14 cellular contexts compared by ENCODE assay signal in the genomic region with DNA sequence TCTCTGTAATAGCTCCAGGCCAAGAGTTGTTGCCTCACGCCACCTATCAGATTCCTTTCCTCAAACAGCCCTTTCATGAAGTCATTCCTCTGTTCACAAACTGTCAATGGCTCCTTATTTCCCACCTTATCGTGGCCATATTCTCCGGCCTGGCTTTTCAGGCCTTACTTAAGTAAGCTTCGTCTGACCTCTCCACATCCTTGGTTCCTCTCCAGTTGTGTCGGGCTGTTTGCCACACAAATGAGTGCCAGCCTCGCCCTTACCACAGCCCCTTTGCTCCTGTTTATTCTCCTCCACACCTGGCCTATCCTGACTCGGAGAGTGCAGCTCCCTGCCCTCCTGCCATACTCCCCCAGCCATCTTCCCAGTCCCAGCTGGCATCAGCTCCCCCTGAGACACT. TPM values are rescaled to one million over a fixed set of nuclear protein-coding genes. Genes with fewer than 3 reads are reported as not detected.
DNase-seq lines count a peak whose midpoint lies in the region; ATAC-seq, FAIRE-seq and TF ChIP-seq lines count a peak whose summit lies in the region.
"Had no signal": no experiment of that assay in that cellular context is flagged by ENCODE, and none has a peak within 500 bp of the region (broad histone marks: within the 10 kb centered on the region; RNA-seq: fewer than 3 reads in every experiment).

No MANE protein-coding gene starts in this region.

- H3K27me3 Mint-ChIP-seq in MCF 10A (ENCODE audit: insufficient read depth, unreplicated experiment), result no peaks in the 10 kb centered on the region
- peaks cover 6% of the 10 kb centered on the region for H3K27me3 Mint-ChIP-seq in astrocyte (ENCODE audit: low read depth, unreplicated experiment)
- H3K27me3 Mint-ChIP-seq in natural killer cell treated with Interleukin-12 subunit alpha and Interleukin-12 subunit beta and Interleukin-15 and Interleukin-18, amount 100 ng/mL, for 72 hours, result no peaks in the 10 kb centered on the region

- TF ChIP-seq CTCF in MCF 10A (IDR thresholded peaks at IDR 0.05; ENCODE audit: unreplicated experiment) (no peak), mammary epithelial cell (conservative IDR thresholded peaks at IDR 0.05 in 1 of 2, IDR thresholded peaks at IDR 0.05 in 1 of 2; ENCODE audit: extremely low read depth in 1 of 2, insufficient read depth in 1 of 2, low read depth in 1 of 2, low read length in 2 of 2) (no peak), astrocyte (IDR thresholded peaks at IDR 0.05; ENCODE audit: insufficient read depth, low read depth, low read length) (no peak), hepatocyte (IDR thresholded peaks at IDR 0.05; ENCODE audit: poor library complexity) (no peak)

- H3K4me2 ChIP-seq in mammary epithelial cell (ENCODE audit: insufficient read depth, low read depth, low read length) (no peak overlapping the region), astrocyte (ENCODE audit: low read length) (no peak overlapping the region), hepatocyte (no peak overlapping the region)

- POLR2A ChIA-PET in MCF 10A (lab: Yijun Ruan, JAX), result interaction anchor here (1.4 to 5.8 kb wide), 5 partner anchors 9 to 360 kb away, joined by 3 to 43 read pairs (median 15); partner anchors contain the start of genes ANKRD13B and SSH2

- no TSS peak for BruUV-seq in MCF 10A (replicated peaks; lab: Mats Ljungman, UMichigan)
- no TSS peak for BruUV-seq in mammary epithelial cell (replicated peaks; lab: Mats Ljungman, UMichigan)

- H3K36me3 Mint-ChIP-seq in MCF 10A (ENCODE audit: insufficient read depth, unreplicated experiment), result peaks cover 17% of the 10 kb centered on the region
- peaks cover 12% of the 10 kb centered on the region for H3K36me3 Mint-ChIP-seq in astrocyte (ENCODE audit: low read depth, unreplicated experiment)
- H3K36me3 Mint-ChIP-seq in natural killer cell treated with Interleukin-12 subunit alpha and Interleukin-12 subunit beta and Interleukin-15 and Interleukin-18, amount 100 ng/mL, for 72 hours, result no peaks in the 10 kb centered on the region

- H3K4me3 Mint-ChIP-seq in MCF 10A (ENCODE audit: unreplicated experiment) (peak overlapping the region; percentile 38), astrocyte (ENCODE audit: unreplicated experiment) (peak overlapping the region; percentile 75)
- H3K4me3 Mint-ChIP-seq in natural killer cell treated with Interleukin-12 subunit alpha and Interleukin-12 subunit beta and Interleukin-15 and Interleukin-18, amount 100 ng/mL, for 72 hours, result peak overlapping the region; percentile 68

- no peak for ATAC-seq in natural killer cell treated with Interleukin-12 subunit alpha and Interleukin-12 subunit beta and Interleukin-15 and Interleukin-18, amount 100 ng/mL, for 72 hours
- ATAC-seq in aorta (ENCODE audit: low FRiP score), result no peak
- no peak for ATAC-seq in HG03095 (IDR thresholded peaks at IDR 0.05; ENCODE audit: unreplicated experiment)
- ATAC-seq in HG02763 (IDR thresholded peaks at IDR 0.05; ENCODE audit: unreplicated experiment), result no peak
- ATAC-seq: left lung, Right ventricle myocardium inferior had no signal

- H3K27me3 ChIP-seq in mammary epithelial cell (ENCODE audit: insufficient read depth, low read length), result no peaks in the 10 kb centered on the region
- peaks cover 3% of the 10 kb centered on the region for H3K27me3 ChIP-seq in astrocyte (ENCODE audit: insufficient read depth, low read length)
- H3K27me3 ChIP-seq in aorta (ENCODE audit: control insufficient read depth in 1 of 2, insufficient read depth in 2 of 2, low read length in 1 of 2), result no peaks in the 10 kb centered on the region
- no peaks in the 10 kb centered on the region for H3K27me3 ChIP-seq in hepatocyte

- H3K9me3 ChIP-seq in mammary epithelial cell (replicated peaks; ENCODE audit: insufficient read depth, low read length), result no peaks in the 10 kb centered on the region
- no peaks in the 10 kb centered on the region for H3K9me3 ChIP-seq in astrocyte (ENCODE audit: insufficient read depth, low read depth, low read length)
- no peaks in the 10 kb centered on the region for H3K9me3 ChIP-seq in aorta (ENCODE audit: control insufficient read depth, low read length)
- H3K9me3 ChIP-seq in hepatocyte (ENCODE audit: low read depth), result no peaks in the 10 kb centered on the region
- H3K9me3 ChIP-seq: left lung, thoracic aorta had no signal

- H3K27ac Mint-ChIP-seq in MCF 10A (ENCODE audit: low read depth, unreplicated experiment), result no peak overlapping the region
- H3K27ac Mint-ChIP-seq in astrocyte (ENCODE audit: unreplicated experiment), result peak overlapping the region; percentile 47
- H3K27ac Mint-ChIP-seq in natural killer cell treated with Interleukin-12 subunit alpha and Interleukin-12 subunit beta and Interleukin-15 and Interleukin-18, amount 100 ng/mL, for 72 hours, result peak overlapping the region in 1 of 2 donors; percentile 54

- H3K4me1 ChIP-seq in mammary epithelial cell (ENCODE audit: insufficient read depth, low read length) (peaks cover 27% of the 10 kb centered on the region), astrocyte (ENCODE audit: insufficient read depth, low read length) (peaks cover 26% of the 10 kb centered on the region), aorta (ENCODE audit: control insufficient read depth in 1 of 2, insufficient read depth in 2 of 2, low read length in 2 of 2) (no peaks in the 10 kb centered on the region), hepatocyte (ENCODE audit: insufficient read depth) (peaks cover 39% of the 10 kb centered on the region)

- no peak overlapping the region for H3K9ac ChIP-seq in mammary epithelial cell (ENCODE audit: insufficient read depth, low read length)
- H3K9ac ChIP-seq in astrocyte (ENCODE audit: low read length), result no peak overlapping the region

- in situ Hi-C loops in mammary epithelial cell (cut with MboI; ENCODE audit: low sequenced_read_pairs in 2 of 2), result loop anchor here in 1 of 2 donors (25.0 kb wide), 2 partner anchors 183 to 433 kb away; partner anchors contain the start of gene TAOK1

- peaks cover 14% of the 10 kb centered on the region for H3K4me1 Mint-ChIP-seq in MCF 10A (ENCODE audit: insufficient read depth, unreplicated experiment)
- peaks cover 5% of the 10 kb centered on the region for H3K4me1 Mint-ChIP-seq in astrocyte (ENCODE audit: low read depth, unreplicated experiment)
- peaks cover 19 to 23% of the 10 kb centered on the region in 2 donors for H3K4me1 Mint-ChIP-seq in natural killer cell treated with Interleukin-12 subunit alpha and Interleukin-12 subunit beta and Interleukin-15 and Interleukin-18, amount 100 ng/mL, for 72 hours (ENCODE audit: low read depth in 2 of 2)

- H3K27ac ChIP-seq in mammary epithelial cell (ENCODE audit: insufficient read depth, low read depth, low read length) (no peak overlapping the region), astrocyte (ENCODE audit: low read depth, low read length) (no peak overlapping the region), aorta (ENCODE audit: low read depth in 1 of 2, low read length in 2 of 2) (no peak overlapping the region), hepatocyte (no peak overlapping the region)
- H3K27ac ChIP-seq: left lung, thoracic aorta had no signal

- no peak for DNase-seq in MCF 10A (ENCODE audit: unreplicated experiment)
- DNase-seq in mammary epithelial cell, result no peak
- no peak for DNase-seq in astrocyte (ENCODE audit: low read depth)
- DNase-seq in natural killer cell treated with Interleukin-12 subunit alpha and Interleukin-12 subunit beta and Interleukin-15 and Interleukin-18, amount 100 ng/mL, for 72 hours (ENCODE audit: low spot score), result peak; percentile 53
- peak; percentile 34 to 57 for DNase-seq in aorta
- DNase-seq in hepatocyte (ENCODE audit: low spot score), result no peak
- DNase-seq: activated CD4-positive, CD25-positive, alpha-beta regulatory T cell treated with anti-CD3 and anti-CD28 coated beads, Interleukin-2, amount 50 U/mL, for 72 hours; NCI-H1105; NCI-H510A had no signal

- intact Hi-C loops in MCF 10A (cut with micrococcal nuclease), result no loop called here
- intact Hi-C loops in mammary epithelial cell (cut with micrococcal nuclease), result no loop called here
- intact Hi-C loops in aorta (cut with DNase I), result no loop called here

- no peak overlapping the region for H2AFZ ChIP-seq in mammary epithelial cell (ENCODE audit: low read depth, low read length)
- no peak overlapping the region for H2AFZ ChIP-seq in astrocyte (ENCODE audit: low read depth, low read length)
- H2AFZ ChIP-seq in hepatocyte, result no peak overlapping the region

- H3K79me2 ChIP-seq in mammary epithelial cell (ENCODE audit: insufficient read depth, low read length) (no peaks in the 10 kb centered on the region), astrocyte (ENCODE audit: insufficient read depth, low read length) (no peaks in the 10 kb centered on the region), hepatocyte (peaks cover 25% of the 10 kb centered on the region)

- H3K9me2 ChIP-seq in hepatocyte (replicated peaks; ENCODE audit: insufficient read depth), result no peaks in the 10 kb centered on the region

- H3K4me3 ChIP-seq in mammary epithelial cell (replicated peaks in 1 of 3; ENCODE audit: insufficient read depth in 1 of 3, low read depth in 2 of 3, low read length in 3 of 3) (no peak overlapping the region), astrocyte (ENCODE audit: insufficient read depth, low read depth, low read length) (no peak overlapping the region), aorta (ENCODE audit: low read length in 2 of 2) (no peak overlapping the region), hepatocyte (no peak overlapping the region)
- H3K4me3 ChIP-seq: left lung, thoracic aorta had no signal

- no peak for FAIRE-seq in astrocyte (lab: Jason Lieb, UNC)

- H3K36me3 ChIP-seq in mammary epithelial cell (ENCODE audit: insufficient read depth, low read length) (no peaks in the 10 kb centered on the region), astrocyte (ENCODE audit: insufficient read depth, low read length) (no peaks in the 10 kb centered on the region), aorta (ENCODE audit: control insufficient read depth in 1 of 2, insufficient read depth in 2 of 2, low read length in 1 of 2) (no peaks in the 10 kb centered on the region), hepatocyte (replicated peaks; ENCODE audit: insufficient read depth, low read depth) (no peaks in the 10 kb centered on the region)

- WGBS in mammary epithelial cell (ENCODE audit: low coverage, missing lambda C conversion rate), result 54% methylated on average over 7 of the region's 7 CpGs
- 72 to 74% methylated on average over 7 of the region's 7 CpGs for WGBS in aorta, 2 donors
- 93% methylated on average over 7 of the region's 7 CpGs for WGBS in hepatocyte (ENCODE audit: low lambda C conversion rate, missing lambda C conversion rate)

- dilution Hi-C loops in mammary epithelial cell (cut with HindIII; ENCODE audit: low sequenced_read_pairs), result no loop called here

- no peaks in the 10 kb centered on the region for H4K20me1 ChIP-seq in mammary epithelial cell (ENCODE audit: insufficient read depth, low read length)
- peaks cover 28% of the 10 kb centered on the region for H4K20me1 ChIP-seq in astrocyte (ENCODE audit: insufficient read depth, low read length)
- no peaks in the 10 kb centered on the region for H4K20me1 ChIP-seq in hepatocyte (ENCODE audit: insufficient read depth, poor library complexity, severe bottlenecking)

- CTCF ChIA-PET in MCF 10A (lab: Yijun Ruan, JAX), result interaction anchor here (1.4 to 9.2 kb wide), 5 partner anchors 11 to 209 kb away, joined by 6 to 57 read pairs (median 8); partner anchors contain the start of gene ANKRD13B
- CTCF ChIA-PET in mammary epithelial cell (lab: Charles Lee; ENCODE audit: low non-redundant PET), result no interaction called here

- H3K9me3 Mint-ChIP-seq in MCF 10A (ENCODE audit: unreplicated experiment) (no peaks in the 10 kb centered on the region), astrocyte (ENCODE audit: unreplicated experiment) (no peaks in the 10 kb centered on the region)
- H3K9me3 Mint-ChIP-seq in natural killer cell treated with Interleukin-12 subunit alpha and Interleukin-12 subunit beta and Interleukin-15 and Interleukin-18, amount 100 ng/mL, for 72 hours, result no peaks in the 10 kb centered on the region

RNA-seq across cellular contexts. Expression of gene TP53I13, which starts 2.0 kb away (rescaled TPM):
- 29.6 and 34.5 TPM in 2 replicates for total RNA-seq in MCF 10A (2022)
- 10 to 100 TPM; 26.5 to 31.8 TPM for total RNA-seq in mammary epithelial cell
- 19.5 TPM for polyA plus RNA-seq in mammary epithelial cell
- 2.7 TPM for polyA minus RNA-seq in mammary epithelial cell
- 31.7 and 31.8 TPM in 2 replicates for total RNA-seq in astrocyte
- total RNA-seq in natural killer cell treated with Interleukin-12 subunit alpha and Interleukin-12 subunit beta and Interleukin-15 and Interleukin-18, amount 100 ng/mL, for 72 hours, result 10 to 100 TPM; 61.6 to 95.5 TPM
- total RNA-seq in aorta, result 10 to 100 TPM; 31.7 to 34.4 TPM
- 100 to 1,000 TPM in 1 of 2 donors, 10 to 100 TPM in 1; 18.4 to 122 TPM for polyA plus RNA-seq in aorta
- 43.4 and 52.9 TPM in 2 replicates for total RNA-seq in hepatocyte
- 92.9 and 94.2 TPM in 2 replicates for polyA plus RNA-seq in hepatocyte

RNA-seq across cellular contexts. Expression of gene ABHD15, which starts 3.7 kb away (rescaled TPM):
- 2.8 and 4.9 TPM in 2 replicates for total RNA-seq in MCF 10A (2022)
- total RNA-seq in mammary epithelial cell, result 1 to 10 TPM; 4.5 to 7.7 TPM
- 5.8 TPM for polyA plus RNA-seq in mammary epithelial cell
- polyA minus RNA-seq in mammary epithelial cell, result 11.5 TPM
- total RNA-seq in astrocyte, result 8.6 and 9.7 TPM in 2 replicates
- total RNA-seq in natural killer cell treated with Interleukin-12 subunit alpha and Interleukin-12 subunit beta and Interleukin-15 and Interleukin-18, amount 100 ng/mL, for 72 hours, result 10 to 100 TPM; 12.6 to 20.3 TPM
- total RNA-seq in aorta, result 1 to 10 TPM; 6.2 to 9.8 TPM
- polyA plus RNA-seq in aorta, result 1 to 10 TPM; 2.8 to 3.0 TPM
- total RNA-seq in hepatocyte, result 16.8 and 19.2 TPM in 2 replicates
- polyA plus RNA-seq in hepatocyte, result 11.0 and 11.8 TPM in 2 replicates

RNA-seq across cellular contexts. Expression of gene GIT1, which starts 18.9 kb away (rescaled TPM):
- total RNA-seq in MCF 10A (2022), result 49.0 and 52.6 TPM in 2 replicates
- total RNA-seq in mammary epithelial cell, result 10 to 100 TPM; 41.8 to 83.4 TPM
- polyA plus RNA-seq in mammary epithelial cell, result 52.2 TPM
- 112 TPM for polyA minus RNA-seq in mammary epithelial cell
- total RNA-seq in astrocyte, result 48.9 and 52.2 TPM in 2 replicates
- total RNA-seq in natural killer cell treated with Interleukin-12 subunit alpha and Interleukin-12 subunit beta and Interleukin-15 and Interleukin-18, amount 100 ng/mL, for 72 hours, result 100 to 1,000 TPM in 1 of 2 donors, 10 to 100 TPM in 1; 40.8 to 111 TPM
- 10 to 100 TPM; 38.5 to 47.0 TPM for total RNA-seq in aorta
- 10 to 100 TPM in 1 of 2 donors, 1 to 10 TPM in 1; 8.1 to 27.6 TPM for polyA plus RNA-seq in aorta
- total RNA-seq in hepatocyte, result 18.6 and 20.0 TPM in 2 replicates
- polyA plus RNA-seq in hepatocyte, result 35.2 and 46.3 TPM in 2 replicates

RNA-seq across cellular contexts. Expression of gene ANKRD13B, which starts 22.4 kb away (rescaled TPM):
- total RNA-seq in MCF 10A (2022) (14.4 and 17.9 TPM in 2 replicates), mammary epithelial cell (10 to 100 TPM; 10.0 to 18.6 TPM), astrocyte (16.3 and 17.9 TPM in 2 replicates), aorta (10 to 100 TPM in 1 of 2 donors, 1 to 10 TPM in 1; 5.7 to 19.7 TPM), hepatocyte (3.5 and 5.1 TPM in 2 replicates)
- polyA plus RNA-seq in mammary epithelial cell (8.5 TPM), aorta (10 to 100 TPM in 1 of 2 donors, under 1 TPM in 1; 0.88 to 10.1 TPM), hepatocyte (7.2 and 11.6 TPM in 2 replicates)
- polyA minus RNA-seq in mammary epithelial cell, result 11.4 TPM
- 10 to 100 TPM in 1 of 2 donors, 1 to 10 TPM in 1; 4.4 to 32.5 TPM for total RNA-seq in natural killer cell treated with Interleukin-12 subunit alpha and Interleukin-12 subunit beta and Interleukin-15 and Interleukin-18, amount 100 ng/mL, for 72 hours

RNA-seq across cellular contexts. Expression of gene CORO6, which starts 52.2 kb away (rescaled TPM):
- total RNA-seq in MCF 10A (2022) (1.4 and 1.6 TPM in 2 replicates), mammary epithelial cell (1 to 10 TPM; 6.3 to 9.8 TPM), astrocyte (8.9 and 9.5 TPM in 2 replicates), aorta (10 to 100 TPM in 1 of 2 donors, 1 to 10 TPM in 1; 9.9 to 12.3 TPM), hepatocyte (0.83 and 1.5 TPM in 2 replicates)
- polyA plus RNA-seq in mammary epithelial cell (4.0 TPM), aorta (10 to 100 TPM in 1 of 2 donors, 1 to 10 TPM in 1; 2.9 to 51.6 TPM), hepatocyte (1.9 and 3.4 TPM in 2 replicates)
- 8.9 TPM for polyA minus RNA-seq in mammary epithelial cell
- total RNA-seq in natural killer cell treated with Interleukin-12 subunit alpha and Interleukin-12 subunit beta and Interleukin-15 and Interleukin-18, amount 100 ng/mL, for 72 hours, result 10 to 100 TPM in 1 of 2 donors, 1 to 10 TPM in 1; 2.1 to 10.2 TPM

Comparison
In these comparisons a context has a peak if more than half of its experiments do, and no peak if none do; other contexts are left out.
1. DNase-seq: peak in natural killer cell treated with Interleukin-12 subunit alpha and Interleukin-12 subunit beta and Interleukin-15 and Interleukin-18, amount 100 ng/mL, for 72 hours (single experiment) and aorta (2 of 2); none in MCF 10A (single experiment), mammary epithelial cell (single experiment), astrocyte (single experiment) and hepatocyte (single experiment).
2. Peak in every context shown above with its lines, with median percentiles within 50 percentile points of each other: H3K4me3 Mint-ChIP-seq.